8 cellular contexts compared by ENCODE assay signal in genomic region chrX:48696301-48697181, GRCh38. TPM values are rescaled to one million over a fixed set of nuclear protein-coding genes. Genes with fewer than 3 reads are reported as not detected.
DNase-seq lines count a peak whose midpoint lies in the region; ATAC-seq and TF ChIP-seq lines count a peak whose summit lies in the region.

TSS of gene SUV39H1 (plus strand) at chrX:48696734. CDS start at chrX:48696785, 51 bp downstream.

- peaks cover 7% of the 10 kb centered on the region for H3K36me3 ChIP-seq in rectal smooth muscle tissue (ENCODE audit: control insufficient read depth, insufficient read depth, low read length)
- no peaks in the 10 kb centered on the region for H3K36me3 ChIP-seq in vagina

- H3K9me3 ChIP-seq in right cardiac atrium (ENCODE audit: control insufficient read depth, low read length) (no peaks in the 10 kb centered on the region), vagina (no peaks in the 10 kb centered on the region)

- H3K27me3 ChIP-seq in right cardiac atrium (ENCODE audit: control insufficient read depth, insufficient read depth) (no peaks in the 10 kb centered on the region), rectal smooth muscle tissue (ENCODE audit: control insufficient read depth, insufficient read depth, low read length) (peaks cover 5% of the 10 kb centered on the region), vagina (no peaks in the 10 kb centered on the region)

- under 1% methylated on average over 108 of the region's 110 CpGs for WGBS in right cardiac atrium

- ATAC-seq in GM18511 (IDR thresholded peaks at IDR 0.05; ENCODE audit: unreplicated experiment) (peak; percentile 89), HG02981 (IDR thresholded peaks at IDR 0.05; ENCODE audit: unreplicated experiment) (peak; percentile 89), right cardiac atrium (peak; percentile 98)

- intact Hi-C loops in T-helper 2 cell treated with Interferon-gamma antibody and Interleukin-4, amounts not matched to agents 100 ng/mL and 5 ng/mL, for 36 hours (cut with micrococcal nuclease), result loop anchor here (1.0 to 10.0 kb wide), 8 partner anchors 13 to 251 kb away; partner anchors contain the start of genes HDAC6, PQBP1, RBM3 and TIMM17B
- intact Hi-C loops in right cardiac atrium (cut with DNase I), result no loop called here
- intact Hi-C loops in vagina (cut with DNase I), result no loop called here

- TF ChIP-seq POLR2A in vagina (IDR thresholded peaks at IDR 0.05), result peak in 1 of 2 donors; percentile 69

- peak within 1 kb of the TSS; percentile 80 for H3K9ac ChIP-seq in rectal smooth muscle tissue (ENCODE audit: low read length)

- H3K27ac ChIP-seq in right cardiac atrium (ENCODE audit: low read length), result peak within 1 kb of the TSS; percentile 90
- H3K27ac ChIP-seq in rectal smooth muscle tissue (ENCODE audit: low read depth, low read length), result peak within 1 kb of the TSS; percentile 70
- peak within 1 kb of the TSS; percentile 75 for H3K27ac ChIP-seq in vagina

- DNase-seq in NCI-H2029 (lab: John Stamatoyannopoulos, UW) (peak; percentile 75), anterior cingulate cortex (lab: John Stamatoyannopoulos, UW) (peak in 57 of 58 donors; percentile 28 to 92 (median 80)), right cardiac atrium (peak; percentile 90 to 95 (median 95)), vagina (ENCODE audit: extremely low spot score in 2 of 2) (no peak)

- no peak for TF ChIP-seq CTCF in vagina (IDR thresholded peaks at IDR 0.05)

- H3K4me1 ChIP-seq in right cardiac atrium (ENCODE audit: control insufficient read depth, insufficient read depth, low read length) (peaks cover 4% of the 10 kb centered on the region), rectal smooth muscle tissue (ENCODE audit: control insufficient read depth, insufficient read depth, low read length) (peaks cover 3% of the 10 kb centered on the region), vagina (peaks cover 14% of the 10 kb centered on the region)

- H3K4me3 ChIP-seq in right cardiac atrium (ENCODE audit: low read length), result peak within 1 kb of the TSS; percentile 78
- peak within 1 kb of the TSS; percentile 85 for H3K4me3 ChIP-seq in rectal smooth muscle tissue (ENCODE audit: low read length)
- peak within 1 kb of the TSS; percentile 55 to 66 for H3K4me3 ChIP-seq in vagina

RNA-seq across cellular contexts. Expression of gene SUV39H1, which starts in this region (rescaled TPM):
- total RNA-seq in T-helper 2 cell treated with Interferon-gamma antibody and Interleukin-4, amounts not matched to agents 100 ng/mL and 5 ng/mL, for 36 hours, result 27.5 and 29.3 TPM in 2 replicates
- 1 to 10 TPM; 3.1 to 7.2 (median 3.9) TPM for total RNA-seq in right cardiac atrium
- polyA plus RNA-seq in right cardiac atrium, result 3.3 TPM
- 2.2 TPM for total RNA-seq in vagina

Comparison
In these comparisons a context has a peak if more than half of its experiments do, and no peak if none do; other contexts are left out.
1. DNase-seq: peak in NCI-H2029 (single experiment), anterior cingulate cortex (57 of 58) and right cardiac atrium (3 of 3); none in vagina (0 of 2).
2. Peak in every context shown above with its lines, with median percentiles within 50 percentile points of each other: ATAC-seq, H3K27ac ChIP-seq and H3K4me3 ChIP-seq.